In the genomic region with DNA sequence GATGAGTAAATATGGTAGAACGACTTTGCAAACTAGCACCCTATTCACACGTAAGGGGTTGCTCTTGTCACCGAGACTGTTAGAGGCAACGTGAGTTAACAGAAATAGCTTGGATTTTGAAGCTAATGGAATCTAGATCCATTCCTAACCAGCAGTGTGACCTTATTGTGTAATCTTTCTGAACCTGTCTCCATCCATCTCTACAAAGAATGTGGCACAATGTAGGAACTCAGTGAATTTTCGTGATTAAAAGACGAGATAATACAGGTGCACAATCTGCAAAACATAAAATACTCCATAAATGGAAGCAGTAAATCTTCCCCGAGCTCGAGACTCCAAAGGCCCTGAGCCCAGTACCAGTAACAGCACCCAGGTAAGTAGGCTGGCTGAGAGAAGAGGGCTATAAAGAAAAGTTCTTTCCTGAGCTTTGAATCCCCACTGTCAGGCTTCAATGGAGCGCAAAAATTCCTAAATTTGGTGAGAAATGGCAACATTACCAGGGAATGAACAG, we compare ENCODE assay signal across 8 cellular contexts. TPM values are rescaled to one million over a fixed set of nuclear protein-coding genes. Genes with fewer than 3 reads are reported as not detected.
DNase-seq lines count a peak whose midpoint lies in the region; TF ChIP-seq lines count a peak whose summit lies in the region.

No MANE protein-coding gene starts in this region.

- H3K9ac ChIP-seq in parathyroid adenoma = no peak overlapping the region

- peak overlapping the region; percentile 71 for H3K27ac Mint-ChIP-seq in endothelial cell (ENCODE audit: unreplicated experiment)

- peaks cover 8% of the 10 kb centered on the region for H3K27me3 Mint-ChIP-seq in endothelial cell (ENCODE audit: unreplicated experiment)

- H3K4me2 ChIP-seq in OCI-LY7 (ENCODE audit: low read length) (peak overlapping the region; percentile 60), parathyroid adenoma (ENCODE audit: low read length) (peak overlapping the region; percentile 79)

- H3K9me3 ChIP-seq in OCI-LY7 (ENCODE audit: low read length) = no peaks in the 10 kb centered on the region
- no peaks in the 10 kb centered on the region for H3K9me3 ChIP-seq in parathyroid adenoma (ENCODE audit: control insufficient read depth, low read length)

- H3K9me3 Mint-ChIP-seq in endothelial cell (ENCODE audit: unreplicated experiment) = no peaks in the 10 kb centered on the region

- H3K4me3 Mint-ChIP-seq in endothelial cell (ENCODE audit: unreplicated experiment) = peak overlapping the region; percentile 95

- H3K27ac ChIP-seq in OCI-LY7 (ENCODE audit: low read depth, low read length, poor library complexity, severe bottlenecking) = peak overlapping the region; percentile 90
- peak overlapping the region; percentile 94 for H3K27ac ChIP-seq in parathyroid adenoma

- CTCF ChIA-PET in OCI-LY7 (lab: Charles Lee; ENCODE audit: unreplicated experiment) = interaction anchor here (0.6 to 1.0 kb wide), 4 partner anchors 17 to 35 kb away, joined by 3 to 10 read pairs (median 3); a partner anchor contains a TSS

- H2AFZ ChIP-seq in OCI-LY7 (ENCODE audit: low read length) (peak overlapping the region; percentile 89), parathyroid adenoma (peak overlapping the region; percentile 96)

- no peaks in the 10 kb centered on the region for H3K36me3 Mint-ChIP-seq in endothelial cell (ENCODE audit: low read depth, unreplicated experiment)

- intact Hi-C loops in OCI-LY7 (cut with micrococcal nuclease; ENCODE audit: unreplicated experiment) = loop anchor here (1.0 to 10.0 kb wide), 8 partner anchors 19 to 1576 kb away; a partner anchor contains a TSS

- H3K4me1 Mint-ChIP-seq in endothelial cell (ENCODE audit: unreplicated experiment) = peaks cover 18% of the 10 kb centered on the region

- H4K20me1 ChIP-seq in OCI-LY7 (ENCODE audit: insufficient read depth, low read length) = peaks cover 26% of the 10 kb centered on the region

- H3K4me3 ChIP-seq in GM08714 (ENCODE audit: low read length) = peak overlapping the region; percentile 27; the same call in 1 of the 2 replicates
- peak overlapping the region; percentile 53 for H3K4me3 ChIP-seq in OCI-LY7 (ENCODE audit: low read depth, low read length, poor library complexity, severe bottlenecking)
- peak overlapping the region; percentile 52 for H3K4me3 ChIP-seq in parathyroid adenoma (ENCODE audit: low read depth, low read length)

- TSS peak; percentile 91 for BruUV-seq in OCI-LY7 (replicated peaks; lab: Mats Ljungman, UMichigan)

- no peak for TF ChIP-seq CTCF in OCI-LY7 (conservative IDR thresholded peaks at IDR 0.05; ENCODE audit: low read length)
- TF ChIP-seq CTCF in endothelial cell (IDR thresholded peaks at IDR 0.05; ENCODE audit: unreplicated experiment) = no peak
- no peak for TF ChIP-seq CTCF in parathyroid adenoma (IDR thresholded peaks at IDR 0.05)

- H3K27me3 ChIP-seq in parathyroid adenoma (ENCODE audit: control insufficient read depth, insufficient read depth, low read length) = no peaks in the 10 kb centered on the region

- DNase-seq in OCI-LY7 (ENCODE audit: low spot score) (no peak), endothelial cell (ENCODE audit: low spot score) (no peak), NCI-H510A (lab: John Stamatoyannopoulos, UW) (no peak), CD1c-positive myeloid dendritic cell (ENCODE audit: extremely low spot score) (no peak), H4 (ENCODE audit: low spot score) (no peak), dermis blood vessel endothelial cell (no peak)

- H3K79me2 ChIP-seq in OCI-LY7 (ENCODE audit: insufficient read depth, low read depth, low read length) (peaks cover 41% of the 10 kb centered on the region), parathyroid adenoma (no peaks in the 10 kb centered on the region)

- POLR2A ChIA-PET in OCI-LY7 (lab: Charles Lee) = interaction anchor here (0.6 to 1.3 kb wide), 8 partner anchors 10 to 237 kb away, joined by 3 to 6 read pairs (median 4); a partner anchor contains a TSS

- H3K4me1 ChIP-seq in OCI-LY7 (ENCODE audit: insufficient read depth, low read length, poor library complexity, severe bottlenecking) (peaks cover 31% of the 10 kb centered on the region), parathyroid adenoma (peaks cover 12% of the 10 kb centered on the region)

- no peaks in the 10 kb centered on the region for H3K9me2 ChIP-seq in OCI-LY7 (ENCODE audit: insufficient read depth, low read length)

- H3K36me3 ChIP-seq in OCI-LY7 (ENCODE audit: insufficient read depth, low read length) = peaks cover 40% of the 10 kb centered on the region
- H3K36me3 ChIP-seq in parathyroid adenoma (ENCODE audit: control insufficient read depth, insufficient read depth, low read length) = no peaks in the 10 kb centered on the region

RNA-seq across cellular contexts. Expression of a gene that starts 0.8 kb away (rescaled TPM):
- 133 and 138 TPM in 2 replicates for total RNA-seq in OCI-LY7 (2014; rRNA removed; shearing (Covaris generic))
- total RNA-seq in OCI-LY7 (2022) (167 and 176 TPM in 2 replicates), endothelial cell (ENCODE audit: unreplicated experiment) (19.0 TPM), dermis blood vessel endothelial cell (12.4 and 34.3 TPM in 2 replicates)
- total RNA-seq in H4 (2014; rRNA removed; shearing (Covaris generic)) = 52.4 and 67.2 TPM in 2 replicates

RNA-seq across cellular contexts. Expression of a gene that starts 20.0 kb away (rescaled TPM):
- total RNA-seq in OCI-LY7 (2014; rRNA removed; shearing (Covaris generic)) = 19.9 and 21.4 TPM in 2 replicates
- 30.2 and 35.0 TPM in 2 replicates for total RNA-seq in OCI-LY7 (2022)
- 60.0 TPM for total RNA-seq in endothelial cell (ENCODE audit: unreplicated experiment)
- 20.4 and 20.5 TPM in 2 replicates for total RNA-seq in H4 (2014; rRNA removed; shearing (Covaris generic))
- total RNA-seq in dermis blood vessel endothelial cell = 14.4 and 16.5 TPM in 2 replicates

RNA-seq across cellular contexts. Expression of a gene that starts 27.1 kb away (rescaled TPM):
- 147 and 164 TPM in 2 replicates for total RNA-seq in OCI-LY7 (2014; rRNA removed; shearing (Covaris generic))
- total RNA-seq in OCI-LY7 (2022) = 165 and 175 TPM in 2 replicates
- total RNA-seq in endothelial cell (ENCODE audit: unreplicated experiment) = 163 TPM
- total RNA-seq in H4 (2014; rRNA removed; shearing (Covaris generic)) = 183 and 222 TPM in 2 replicates
- 61.3 and 61.7 TPM in 2 replicates for total RNA-seq in dermis blood vessel endothelial cell

RNA-seq across cellular contexts. Expression of a gene that starts 29.0 kb away (rescaled TPM):
- 5.4 and 5.6 TPM in 2 replicates for total RNA-seq in OCI-LY7 (2014; rRNA removed; shearing (Covaris generic))
- total RNA-seq in OCI-LY7 (2022) (30.7 and 32.3 TPM in 2 replicates), endothelial cell (ENCODE audit: unreplicated experiment) (48.6 TPM), dermis blood vessel endothelial cell (2.4 and 2.5 TPM in 2 replicates)
- 0.37 and 0.75 TPM in 2 replicates for total RNA-seq in H4 (2014; rRNA removed; shearing (Covaris generic))
